In genomic region chr5:140605879-140606278, GRCh38 we compare ENCODE assay signal across 21 cellular contexts. TPM values are rescaled to one million over a fixed set of nuclear protein-coding genes. Genes with fewer than 3 reads are reported as not detected.
DNase-seq lines count a peak whose midpoint lies in the region; ATAC-seq, FAIRE-seq and TF ChIP-seq lines count a peak whose summit lies in the region.
"Had no signal": no experiment of that assay in that cellular context is flagged by ENCODE, and none has a peak within 500 bp of the region (broad histone marks: within the 10 kb centered on the region; RNA-seq: fewer than 3 reads in every experiment).

No MANE protein-coding gene starts in this region.

- peaks cover 12% of the 10 kb centered on the region for H3K9me3 ChIP-seq in K562 (replicated peaks; ENCODE audit: control insufficient read depth, insufficient read depth, low read depth, low read length)
- H3K9me3 ChIP-seq in right lobe of liver = no peaks in the 10 kb centered on the region
- H3K9me3 ChIP-seq: HAP-1 had no signal

- intact Hi-C loops in K562 (cut with micrococcal nuclease) = no loop called here
- intact Hi-C loops in right lobe of liver (cut with DNase I) = no loop called here

- TF ChIP-seq EP300 in K562 (IDR thresholded peaks at IDR 0.05; ENCODE audit: low read length) = no peak

- TF ChIP-seq RAD21 in K562 (CRISPR knock-in tag; conservative IDR thresholded peaks at IDR 0.05 in 1 of 2, IDR thresholded peaks at IDR 0.05 in 1 of 2) = no peak

- FAIRE-seq in K562 (lab: Jason Lieb, UNC) = no peak
- FAIRE-seq: D721Med, G401.6, GM12892, GM18507 had no signal

- H3K9ac ChIP-seq in K562 (ENCODE audit: insufficient read depth in 1 of 2, low read depth in 2 of 2, low read length in 2 of 2) = no peak overlapping the region
- H3K9ac ChIP-seq: GM23248 had no signal

- no peak overlapping the region for H3K27ac ChIP-seq in K562 (ENCODE audit: extremely low read depth, low read depth, low read length)
- H3K27ac ChIP-seq in right lobe of liver = peak overlapping the region; percentile 55 to 82 (median 80)
- H3K27ac ChIP-seq: GM23248 had no signal

- no peaks in the 10 kb centered on the region for H4K20me1 ChIP-seq in K562 (replicated peaks; ENCODE audit: control insufficient read depth, insufficient read depth, low read length)

- CTCF ChIA-PET in K562 (lab: Yijun Ruan, JAX; ENCODE audit: low intra/inter-chr PET ratio) = no interaction called here
- CTCF ChIA-PET in HEK293T (lab: Yijun Ruan, JAX) = no interaction called here

- no TSS peak for BruUV-seq in K562 (replicated peaks; lab: Mats Ljungman, UMichigan)

- ATAC-seq in K562 (no peak), right lobe of liver (no peak)

- H2AFZ ChIP-seq in K562 (ENCODE audit: low read depth, low read length) = no peak overlapping the region
- H2AFZ ChIP-seq: GM23248 had no signal

- WGBS in K562 (ENCODE audit: insufficient coverage, low coverage, missing lambda C conversion rate) = 44% methylated on average over 3 of the region's 3 CpGs
- 40% methylated on average over 3 of the region's 3 CpGs for WGBS in right lobe of liver (ENCODE audit: insufficient coverage, low coverage, low lambda C conversion rate, missing lambda C conversion rate)

- no peak for TF ChIP-seq CTCF in AG10803 (conservative IDR thresholded peaks at IDR 0.05; ENCODE audit: low read length)
- TF ChIP-seq CTCF in K562 (IDR thresholded peaks at IDR 0.05 in 2 of 3, conservative IDR thresholded peaks at IDR 0.05 in 1 of 3; ENCODE audit: insufficient read depth in 2 of 3, low read depth in 1 of 3, low read length in 3 of 3) = no peak
- TF ChIP-seq CTCF in fibroblast of mammary gland (conservative IDR thresholded peaks at IDR 0.05; ENCODE audit: control insufficient read depth, insufficient read depth, low read depth, low read length) = no peak
- TF ChIP-seq CTCF in right lobe of liver (IDR thresholded peaks at IDR 0.05) = no peak

- POLR2A ChIA-PET in K562 (lab: Yijun Ruan, JAX) (no interaction called here), HEK293T (lab: Yijun Ruan, JAX) (no interaction called here)

- TF ChIP-seq POLR2A in K562 (conservative IDR thresholded peaks at IDR 0.05) = no peak
- TF ChIP-seq POLR2A in right lobe of liver (IDR thresholded peaks at IDR 0.05) = no peak

- DNase-seq in AG10803 (ENCODE audit: low read depth) (peak; percentile 49), K562 (ENCODE audit: extremely low read depth in 1 of 4, low spot score in 3 of 4) (no peak), fibroblast of mammary gland (ENCODE audit: low read depth) (peak; percentile 9), right lobe of liver (no peak), HEK293T (ENCODE audit: extremely low spot score) (no peak), GF-D8 (lab: John Stamatoyannopoulos, UW) (no peak), SIG-M5 (lab: John Stamatoyannopoulos, UW) (no peak), NCI-H2196 (lab: John Stamatoyannopoulos, UW; ENCODE audit: unreplicated experiment) (no peak)
- DNase-seq: 8988T; C1 segment of cervical spinal cord; Caco-2; CD4-positive, alpha-beta T cell; GM23248; IMR-90 had no signal

- H3K4me3 ChIP-seq in AG10803 (ENCODE audit: low read length) (no peak overlapping the region), K562 (no peak overlapping the region), fibroblast of mammary gland (ENCODE audit: control insufficient read depth, low read depth, low read length) (no peak overlapping the region), right lobe of liver (no peak overlapping the region)
- H3K4me3 ChIP-seq: GM23248, HAP-1 had no signal

- H3K36me3 ChIP-seq in K562 (ENCODE audit: control insufficient read depth, insufficient read depth, low read length) (no peaks in the 10 kb centered on the region), right lobe of liver (no peaks in the 10 kb centered on the region)
- H3K36me3 ChIP-seq: HAP-1 had no signal

- H3K9me1 ChIP-seq in K562 (ENCODE audit: control insufficient read depth, insufficient read depth, low read length) = no peaks in the 10 kb centered on the region

- in situ Hi-C loops in K562 (cut with MboI) = no loop called here

- no peaks in the 10 kb centered on the region for H3K79me2 ChIP-seq in K562 (ENCODE audit: control insufficient read depth, insufficient read depth, low read length)

- H3K4me2 ChIP-seq in K562 (ENCODE audit: insufficient read depth, low read length) = no peak overlapping the region

- no peaks in the 10 kb centered on the region for H3K27me3 ChIP-seq in K562 (ENCODE audit: control insufficient read depth in 2 of 2, insufficient read depth in 2 of 2, low read length in 2 of 2)
- H3K27me3 ChIP-seq in right lobe of liver = no peaks in the 10 kb centered on the region

- H3K4me1 ChIP-seq in K562 (replicated peaks in 1 of 2; ENCODE audit: control insufficient read depth in 2 of 2, insufficient read depth in 2 of 2, low read length in 2 of 2) (no peaks in the 10 kb centered on the region), right lobe of liver (peaks cover 0 to 28% (median 5%) of the 10 kb centered on the region in 4 donors)
- H3K4me1 ChIP-seq: Caco-2, HAP-1 had no signal

RNA-seq across cellular contexts. Expression of gene CD14, which starts 27.1 kb away (rescaled TPM):
- total RNA-seq in K562 (2011; cell fraction: chromatin; rRNA removed; ENCODE audit: low replicate concordance) = 0.39 and 0.46 TPM in 2 replicates
- 0.26 and 0.33 TPM in 2 replicates for total RNA-seq in K562 (2011; cell fraction: nucleolus; rRNA removed)
- total RNA-seq in K562 (2011; cell fraction: nucleoplasm; rRNA removed) = 0.51 TPM in 1 of 2 replicates, not detected in the other
- total RNA-seq in K562 (2014; rRNA removed) (0.09 TPM in 1 of 2 replicates, not detected in the other), K562 (2014; rRNA removed; fragmentation: Illumina TruSeq; extraction: Trizol) (0.07 TPM in 1 of 2 replicates, not detected in the other), K562 (2015; rRNA removed; fragmentation: Illumina TruSeq; extraction: Trizol) (0.14 and 0.15 TPM in 2 replicates), K562 (2021) (0.31 and 0.47 TPM in 2 replicates), right lobe of liver (100 to 1,000 TPM; 174 to 513 (median 244) TPM)
- polyA plus RNA-seq in K562 (2011; rRNA removed) (0.13 and 0.23 TPM in 2 replicates), K562 (2014; fragmentation: Illumina TruSeq; extraction: Trizol) (not detected in 2 replicates), K562 (2014; fragmentation: Nextera tagmentation; extraction: Ambion mirVana) (under 1 TPM in 1 of 2 experiments, not detected in 1; 0.15 TPM), K562 (2014; rRNA removed) (0.32 and 1.0 TPM in 2 replicates)
- polyA plus RNA-seq in K562 (2011; cell fraction: cytosol; rRNA removed) = 0.28 and 0.47 TPM in 2 replicates
- 0.11 and 0.67 TPM in 2 replicates for polyA plus RNA-seq in K562 (2011; cell fraction: nucleus; rRNA removed)
- 0.17 and 0.29 TPM in 2 replicates for polyA plus RNA-seq in K562 (2012)
- polyA minus RNA-seq in K562 (2011; rRNA and poly(A)+ RNA removed) = not detected in 2 replicates
- not detected in 2 replicates for polyA minus RNA-seq in K562 (2011; cell fraction: cytosol; rRNA and poly(A)+ RNA removed)
- polyA minus RNA-seq in K562 (2011; cell fraction: nucleus; rRNA and poly(A)+ RNA removed) = 0.22 and 0.27 TPM in 2 replicates
- total RNA-seq: H4, HT1080 had no signal

RNA-seq across cellular contexts. Expression of gene TMCO6, which starts 33.4 kb away (rescaled TPM):
- 97.2 and 222 TPM in 2 replicates for total RNA-seq in K562 (2011; cell fraction: chromatin; rRNA removed; ENCODE audit: low replicate concordance)
- total RNA-seq in K562 (2011; cell fraction: nucleolus; rRNA removed) = 127 and 130 TPM in 2 replicates
- 107 and 115 TPM in 2 replicates for total RNA-seq in K562 (2011; cell fraction: nucleoplasm; rRNA removed)
- total RNA-seq in K562 (2014; rRNA removed) = 21.4 and 32.9 TPM in 2 replicates
- 8.3 and 10.3 TPM in 2 replicates for total RNA-seq in K562 (2014; rRNA removed; fragmentation: Illumina TruSeq; extraction: Trizol)
- 10.6 and 11.5 TPM in 2 replicates for total RNA-seq in K562 (2015; rRNA removed; fragmentation: Illumina TruSeq; extraction: Trizol)
- total RNA-seq in K562 (2021) = 23.5 and 24.4 TPM in 2 replicates
- polyA plus RNA-seq in K562 (2011; rRNA removed) = 26.9 and 28.5 TPM in 2 replicates
- polyA plus RNA-seq in K562 (2011; cell fraction: cytosol; rRNA removed) = 29.2 and 30.3 TPM in 2 replicates
- 196 and 262 TPM in 2 replicates for polyA plus RNA-seq in K562 (2011; cell fraction: nucleus; rRNA removed)
- polyA plus RNA-seq in K562 (2012) = 18.6 and 22.1 TPM in 2 replicates
- polyA plus RNA-seq in K562 (2014; fragmentation: Illumina TruSeq; extraction: Trizol) = 16.7 and 18.0 TPM in 2 replicates
- polyA plus RNA-seq in K562 (2014; fragmentation: Nextera tagmentation; extraction: Ambion mirVana) = 1 to 10 TPM; 3.4 to 5.1 TPM
- polyA plus RNA-seq in K562 (2014; rRNA removed) = 32.5 and 46.4 TPM in 2 replicates
- polyA minus RNA-seq in K562 (2011; rRNA and poly(A)+ RNA removed) = 11.5 and 15.9 TPM in 2 replicates
- polyA minus RNA-seq in K562 (2011; cell fraction: cytosol; rRNA and poly(A)+ RNA removed) = 6.1 and 10.0 TPM in 2 replicates
- polyA minus RNA-seq in K562 (2011; cell fraction: nucleus; rRNA and poly(A)+ RNA removed) = 49.9 and 56.8 TPM in 2 replicates
- 10 to 100 TPM in 5 of 6 experiments, 1 to 10 TPM in 1; 7.3 to 45.5 (median 23.6) TPM for total RNA-seq in right lobe of liver

RNA-seq across cellular contexts. Expression of gene SLC35A4, which starts 41.3 kb away (rescaled TPM):
- 37.3 and 95.2 TPM in 2 replicates for total RNA-seq in K562 (2011; cell fraction: chromatin; rRNA removed; ENCODE audit: low replicate concordance)
- 37.6 and 42.7 TPM in 2 replicates for total RNA-seq in K562 (2011; cell fraction: nucleolus; rRNA removed)
- 57.9 and 59.2 TPM in 2 replicates for total RNA-seq in K562 (2011; cell fraction: nucleoplasm; rRNA removed)
- 21.8 and 37.3 TPM in 2 replicates for total RNA-seq in K562 (2014; rRNA removed)
- total RNA-seq in K562 (2014; rRNA removed; fragmentation: Illumina TruSeq; extraction: Trizol) = 23.8 and 26.1 TPM in 2 replicates
- total RNA-seq in K562 (2015; rRNA removed; fragmentation: Illumina TruSeq; extraction: Trizol) = 23.9 and 24.8 TPM in 2 replicates
- total RNA-seq in K562 (2021) = 115 and 125 TPM in 2 replicates
- polyA plus RNA-seq in K562 (2011; rRNA removed) = 110 and 134 TPM in 2 replicates
- 159 and 169 TPM in 2 replicates for polyA plus RNA-seq in K562 (2011; cell fraction: cytosol; rRNA removed)
- 65.9 and 94.9 TPM in 2 replicates for polyA plus RNA-seq in K562 (2011; cell fraction: nucleus; rRNA removed)
- polyA plus RNA-seq in K562 (2012) = 118 and 226 TPM in 2 replicates
- polyA plus RNA-seq in K562 (2014; fragmentation: Illumina TruSeq; extraction: Trizol) = 141 and 171 TPM in 2 replicates
- 10 to 100 TPM; 30.0 to 42.5 TPM for polyA plus RNA-seq in K562 (2014; fragmentation: Nextera tagmentation; extraction: Ambion mirVana)
- polyA plus RNA-seq in K562 (2014; rRNA removed) = 62.2 and 69.6 TPM in 2 replicates
- polyA minus RNA-seq in K562 (2011; rRNA and poly(A)+ RNA removed) = 78.8 and 99.8 TPM in 2 replicates
- 34.6 and 53.7 TPM in 2 replicates for polyA minus RNA-seq in K562 (2011; cell fraction: cytosol; rRNA and poly(A)+ RNA removed)
- 18.6 and 24.8 TPM in 2 replicates for polyA minus RNA-seq in K562 (2011; cell fraction: nucleus; rRNA and poly(A)+ RNA removed)
- total RNA-seq in right lobe of liver = 10 to 100 TPM; 28.1 to 38.5 (median 30.2) TPM

RNA-seq across cellular contexts. Expression of gene APBB3, which starts 41.5 kb away (rescaled TPM):
- 125 and 232 TPM in 2 replicates for total RNA-seq in K562 (2011; cell fraction: chromatin; rRNA removed; ENCODE audit: low replicate concordance)
- total RNA-seq in K562 (2011; cell fraction: nucleolus; rRNA removed) = 136 and 142 TPM in 2 replicates
- total RNA-seq in K562 (2011; cell fraction: nucleoplasm; rRNA removed) = 117 and 134 TPM in 2 replicates
- total RNA-seq in K562 (2014; rRNA removed) = 9.9 and 12.1 TPM in 2 replicates
- total RNA-seq in K562 (2014; rRNA removed; fragmentation: Illumina TruSeq; extraction: Trizol) = 5.4 and 6.4 TPM in 2 replicates
- total RNA-seq in K562 (2015; rRNA removed; fragmentation: Illumina TruSeq; extraction: Trizol) = 5.7 and 6.0 TPM in 2 replicates
- total RNA-seq in K562 (2021) = 14.3 and 18.7 TPM in 2 replicates
- 20.5 and 40.7 TPM in 2 replicates for polyA plus RNA-seq in K562 (2011; rRNA removed)
- polyA plus RNA-seq in K562 (2011; cell fraction: cytosol; rRNA removed) = 17.1 and 26.5 TPM in 2 replicates
- polyA plus RNA-seq in K562 (2011; cell fraction: nucleus; rRNA removed) = 270 and 329 TPM in 2 replicates
- 13.3 and 31.2 TPM in 2 replicates for polyA plus RNA-seq in K562 (2012)
- 9.5 TPM in 2 replicates for polyA plus RNA-seq in K562 (2014; fragmentation: Illumina TruSeq; extraction: Trizol)
- under 1 TPM; 0.17 to 0.67 TPM for polyA plus RNA-seq in K562 (2014; fragmentation: Nextera tagmentation; extraction: Ambion mirVana)
- polyA plus RNA-seq in K562 (2014; rRNA removed) = 24.3 and 25.8 TPM in 2 replicates
- polyA minus RNA-seq in K562 (2011; rRNA and poly(A)+ RNA removed) = 14.5 and 17.3 TPM in 2 replicates
- 4.3 and 8.7 TPM in 2 replicates for polyA minus RNA-seq in K562 (2011; cell fraction: cytosol; rRNA and poly(A)+ RNA removed)
- polyA minus RNA-seq in K562 (2011; cell fraction: nucleus; rRNA and poly(A)+ RNA removed) = 44.6 and 58.9 TPM in 2 replicates
- total RNA-seq in right lobe of liver = 10 to 100 TPM in 5 of 6 experiments, 1 to 10 TPM in 1; 9.6 to 24.3 (median 14.3) TPM

RNA-seq across cellular contexts. Expression of gene NDUFA2, which starts 41.6 kb away (rescaled TPM):
- 7.6 and 18.9 TPM in 2 replicates for total RNA-seq in K562 (2011; cell fraction: chromatin; rRNA removed; ENCODE audit: low replicate concordance)
- 40.4 and 43.6 TPM in 2 replicates for total RNA-seq in K562 (2011; cell fraction: nucleolus; rRNA removed)
- total RNA-seq in K562 (2011; cell fraction: nucleoplasm; rRNA removed) = 24.4 and 32.7 TPM in 2 replicates
- 136 and 209 TPM in 2 replicates for total RNA-seq in K562 (2014; rRNA removed)
- 63.3 and 69.1 TPM in 2 replicates for total RNA-seq in K562 (2014; rRNA removed; fragmentation: Illumina TruSeq; extraction: Trizol)
- 103 and 105 TPM in 2 replicates for total RNA-seq in K562 (2015; rRNA removed; fragmentation: Illumina TruSeq; extraction: Trizol)
- total RNA-seq in K562 (2021) = 120 and 125 TPM in 2 replicates
- polyA plus RNA-seq in K562 (2011; rRNA removed) = 184 and 187 TPM in 2 replicates
- 176 and 243 TPM in 2 replicates for polyA plus RNA-seq in K562 (2011; cell fraction: cytosol; rRNA removed)
- 81.1 and 91.8 TPM in 2 replicates for polyA plus RNA-seq in K562 (2011; cell fraction: nucleus; rRNA removed)
- 147 and 206 TPM in 2 replicates for polyA plus RNA-seq in K562 (2012)
- polyA plus RNA-seq in K562 (2014; fragmentation: Illumina TruSeq; extraction: Trizol) = 77.4 and 113 TPM in 2 replicates
- 100 to 1,000 TPM; 480 to 497 TPM for polyA plus RNA-seq in K562 (2014; fragmentation: Nextera tagmentation; extraction: Ambion mirVana)
- polyA plus RNA-seq in K562 (2014; rRNA removed) = 209 and 284 TPM in 2 replicates
- polyA minus RNA-seq in K562 (2011; rRNA and poly(A)+ RNA removed) = 15.2 and 15.6 TPM in 2 replicates
- polyA minus RNA-seq in K562 (2011; cell fraction: cytosol; rRNA and poly(A)+ RNA removed) = 20.1 and 29.9 TPM in 2 replicates
- polyA minus RNA-seq in K562 (2011; cell fraction: nucleus; rRNA and poly(A)+ RNA removed) = 15.6 and 21.9 TPM in 2 replicates
- 10 to 100 TPM; 35.4 to 56.8 (median 52.4) TPM for total RNA-seq in right lobe of liver

Comparison
In these comparisons a context has a peak if more than half of its experiments do, and no peak if none do; other contexts are left out.
1. DNase-seq: peak in AG10803 (single experiment) and fibroblast of mammary gland (single experiment); none in K562 (0 of 4), right lobe of liver (0 of 3), HEK293T (single experiment), GF-D8 (single experiment), SIG-M5 (single experiment) and NCI-H2196 (single experiment).
2. RNA of gene CD14, which starts 27.1 kb away (total RNA-seq): 174 to 513 TPM in right lobe of liver; 0.07 to 0.51 TPM in K562; every median in the first group is over 100 times any median in the second.